Comparison of ENCODE assay signal across 8 cellular contexts in genomic region chr3:36876181-36876936, GRCh38.
A peak's percentile ranks its signal among the peaks of the same experiment; 100 is the strongest.
DNase-seq lines count a peak whose midpoint lies in the region; ATAC-seq and TF ChIP-seq lines count a peak whose summit lies in the region.

No MANE protein-coding gene starts in this region.

- peak overlapping the region; percentile 90 to 98 (median 92) for H3K27ac Mint-ChIP-seq in IgD-negative memory B cell

- no peak for TF ChIP-seq POLR2A in uterus (IDR thresholded peaks at IDR 0.05)

- H3K27ac ChIP-seq in cingulate gyrus (ENCODE audit: low read depth, low read length) (peak overlapping the region; percentile 8), uterus (no peak overlapping the region)

- H3K4me1 Mint-ChIP-seq in IgD-negative memory B cell: peaks cover 21 to 32% (median 25%) of the 10 kb centered on the region in 3 donors

- no peaks in the 10 kb centered on the region for H3K9me3 Mint-ChIP-seq in IgD-negative memory B cell

- peak; percentile 99 for ATAC-seq in GM18517 (IDR thresholded peaks at IDR 0.05; ENCODE audit: unreplicated experiment)
- ATAC-seq in GM21529 (IDR thresholded peaks at IDR 0.05; ENCODE audit: unreplicated experiment): peak; percentile 99

- no peak for TF ChIP-seq CTCF in uterus (IDR thresholded peaks at IDR 0.05)

- H3K36me3 ChIP-seq in uterus: no peaks in the 10 kb centered on the region

- intact Hi-C loops in uterus (cut with DNase I; ENCODE audit: low total_unique reads): no loop called here

- H3K27me3 Mint-ChIP-seq in IgD-negative memory B cell: no peaks in the 10 kb centered on the region

- DNase-seq in GDM1 (lab: John Stamatoyannopoulos, UW) (no peak), NCI-H2196 (lab: John Stamatoyannopoulos, UW; ENCODE audit: unreplicated experiment) (no peak), uterus (no peak)
- DNase-seq in stimulated activated CD4-positive, alpha-beta T cell treated with anti-CD3 and anti-CD28 coated beads, Interleukin-2, amount 100 ng/mL, for 48 hours: no peak

- no peaks in the 10 kb centered on the region for H3K27me3 ChIP-seq in uterus

- H3K4me3 ChIP-seq in uterus: no peak overlapping the region

- no peaks in the 10 kb centered on the region for H3K4me1 ChIP-seq in uterus

- H3K36me3 Mint-ChIP-seq in IgD-negative memory B cell: peaks cover 5% of the 10 kb centered on the region

- H3K9me3 ChIP-seq in uterus: no peaks in the 10 kb centered on the region

- peak overlapping the region; percentile 73 to 90 (median 82) for H3K4me3 Mint-ChIP-seq in IgD-negative memory B cell
